In the genomic region with DNA sequence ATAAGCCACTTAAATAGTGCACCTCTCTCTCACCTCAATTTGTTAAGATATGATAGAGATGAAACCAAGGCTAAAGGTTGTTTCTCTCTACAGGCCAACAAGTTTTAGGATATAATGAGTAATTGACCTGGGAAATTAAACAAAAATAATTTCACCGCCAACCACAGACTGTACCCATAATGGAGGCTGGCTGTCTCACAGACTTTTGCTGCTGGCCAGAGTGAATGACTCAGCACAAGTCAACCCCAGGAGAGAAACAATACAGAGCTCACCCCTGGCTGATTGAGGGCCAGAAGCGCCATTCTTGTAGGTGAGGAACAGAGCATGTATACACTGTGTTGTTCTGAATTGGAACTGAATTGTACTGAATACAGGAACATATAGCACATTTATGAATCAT, we compare ENCODE assay signal across 12 cellular contexts.
DNase-seq lines count a peak whose midpoint lies in the region; ATAC-seq and TF ChIP-seq lines count a peak whose summit lies in the region.
"Had no signal": no experiment of that assay in that cellular context is flagged by ENCODE, and none has a peak within 500 bp of the region (broad histone marks: within the 10 kb centered on the region; RNA-seq: fewer than 3 reads in every experiment).

No MANE protein-coding gene starts in this region.

- no peak for DNase-seq in Right ventricle myocardium inferior (ENCODE audit: missing footprints)
- DNase-seq in right atrium auricular region (ENCODE audit: low spot score), result no peak
- DNase-seq in cardiac fibroblast (ENCODE audit: low read depth in 2 of 2), result peak; percentile 42 to 59
- peak; percentile 79 to 88 for DNase-seq in lung microvascular endothelial cell (ENCODE audit: low read depth in 2 of 2)
- no peak for DNase-seq in SKM-1 treated with dmso at 0.1 percent for 144 hours (lab: John Stamatoyannopoulos, UW; ENCODE audit: unreplicated experiment)
- no peak for DNase-seq in activated effector memory CD4-positive, alpha-beta T cell treated with anti-CD3 and anti-CD28 coated beads, Interleukin-2, amount 50 U/mL, for 16 hours
- DNase-seq: dorsolateral prefrontal cortex, NCI-H82, right cardiac atrium had no signal

- no peak overlapping the region for H3K27ac ChIP-seq in right atrium auricular region

- H3K4me1 ChIP-seq in right atrium auricular region, result peaks cover 0 to 26% of the 10 kb centered on the region in 2 donors

- no peak for TF ChIP-seq CTCF in right atrium auricular region (IDR thresholded peaks at IDR 0.05)
- TF ChIP-seq CTCF in cardiac fibroblast (IDR thresholded peaks at IDR 0.05; ENCODE audit: low read depth, low read length), result no peak

- intact Hi-C loops in Right ventricle myocardium inferior (cut with DNase I), result no loop called here

- H3K4me3 ChIP-seq in right atrium auricular region, result no peak overlapping the region
- no peak overlapping the region for H3K4me3 ChIP-seq in cardiac fibroblast (replicated peaks in 1 of 2; ENCODE audit: low read depth in 2 of 2, low read length in 2 of 2)
- H3K4me3 ChIP-seq: dorsolateral prefrontal cortex had no signal

- ATAC-seq in Right ventricle myocardium inferior (peak; percentile 43), HG02852 (IDR thresholded peaks at IDR 0.05; ENCODE audit: unreplicated experiment) (no peak), GM19351 (IDR thresholded peaks at IDR 0.05; ENCODE audit: unreplicated experiment) (no peak)
- ATAC-seq: activated T-helper 17 cell treated with anti-CD3 and anti-CD28 coated beads, Interleukin-2, amount 50 U/mL, for 72 hours had no signal

- H3K9me3 ChIP-seq in right atrium auricular region, result no peaks in the 10 kb centered on the region

- H3K36me3 ChIP-seq in right atrium auricular region, result peaks cover 4% of the 10 kb centered on the region

- no peaks in the 10 kb centered on the region for H3K27me3 ChIP-seq in right atrium auricular region
- H3K27me3 ChIP-seq: dorsolateral prefrontal cortex had no signal

Comparison
In these comparisons a context has a peak if more than half of its experiments do, and no peak if none do; other contexts are left out.
1. DNase-seq: peak in cardiac fibroblast (2 of 2) and lung microvascular endothelial cell (2 of 2); none in Right ventricle myocardium inferior (single experiment), right atrium auricular region (single experiment), SKM-1 treated with dmso at 0.1 percent for 144 hours (single experiment) and activated effector memory CD4-positive, alpha-beta T cell treated with anti-CD3 and anti-CD28 coated beads, Interleukin-2, amount 50 U/mL, for 16 hours (single experiment).